Comparison of ENCODE assay signal across 11 cellular contexts in genomic region chr13:42875448-42876269, GRCh38.
DNase-seq lines count a peak whose midpoint lies in the region; ATAC-seq, FAIRE-seq and TF ChIP-seq lines count a peak whose summit lies in the region.
"Had no signal": no experiment of that assay in that cellular context is flagged by ENCODE, and none has a peak within 500 bp of the region (broad histone marks: within the 10 kb centered on the region; RNA-seq: fewer than 3 reads in every experiment).

No MANE protein-coding gene starts in this region.

- H3K36me3 ChIP-seq in HEK293 (ENCODE audit: control insufficient read depth in 2 of 2, insufficient read depth in 1 of 2, low read length in 2 of 2) (no peaks in the 10 kb centered on the region), SJCRH30 (no peaks in the 10 kb centered on the region)
- H3K36me3 ChIP-seq: stomach had no signal

- POLR2A ChIA-PET in HEK293 (lab: Yijun Ruan, JAX) = interaction anchor here (0.6 kb wide), 1 partner anchor 563 kb away, joined by 7 read pairs; no protein-coding TSS in a partner anchor

- DNase-seq in SJCRH30 (peak; percentile 30 to 52), left kidney (ENCODE audit: low read depth, low spot score) (peak; percentile 69), frontal cortex (ENCODE audit: low spot score in 2 of 2) (no peak), NCI-H446 (lab: John Stamatoyannopoulos, UW) (no peak), NCI-H187 treated with DMSO at 0.1 percent for 48 hours (lab: John Stamatoyannopoulos, UW) (no peak)
- DNase-seq in stimulated activated CD4-positive, alpha-beta T cell treated with anti-CD3 and anti-CD28 coated beads, Interleukin-4, amount 100 ng/mL, for 24 hours = no peak
- DNase-seq: activated naive CD8-positive, alpha-beta T cell treated with anti-CD3 and anti-CD28 coated beads, Interleukin-2, amount 10 ng/mL, durations not matched to agents 7 days and 5 days; NCI-H524; stomach had no signal

- TF ChIP-seq POLR2A in GM18505 (IDR thresholded peaks at IDR 0.05; ENCODE audit: borderline replicate concordance, extremely low read depth, insufficient read depth, insufficient read length) = no peak

- H3K9me3 ChIP-seq in HEK293 (ENCODE audit: control insufficient read depth, insufficient read depth, low read depth, low read length) = no peaks in the 10 kb centered on the region
- no peaks in the 10 kb centered on the region for H3K9me3 ChIP-seq in SJCRH30 (replicated peaks)
- H3K9me3 ChIP-seq: stomach had no signal

- H3K4me3 ChIP-seq in HEK293 (ENCODE audit: low read depth, low read length) = no peak overlapping the region
- H3K4me3 ChIP-seq in SJCRH30 = peak overlapping the region; percentile 26
- H3K4me3 ChIP-seq: stomach had no signal

- H3K4me1 ChIP-seq in HEK293 (ENCODE audit: control insufficient read depth, insufficient read depth, low read length) (peaks cover 4% of the 10 kb centered on the region), SJCRH30 (no peaks in the 10 kb centered on the region)

- ATAC-seq in GM18505 (IDR thresholded peaks at IDR 0.05; ENCODE audit: unreplicated experiment) = peak; percentile 44

- H3K27ac ChIP-seq in HEK293 (ENCODE audit: extremely low read depth, low read depth, low read length) (no peak overlapping the region), SJCRH30 (no peak overlapping the region)
- H3K27ac ChIP-seq: stomach had no signal

- CTCF ChIA-PET in HEK293 (lab: Yijun Ruan, JAX) = interaction anchor here (0.6 kb wide), 3 partner anchors 258 to 673 kb away, joined by 3 read pairs; no protein-coding TSS in a partner anchor

- no peak for TF ChIP-seq CTCF in HEK293 (tag by site-specific recombination; IDR thresholded peaks at IDR 0.05)

- H3K27me3 ChIP-seq in SJCRH30 = no peaks in the 10 kb centered on the region
- H3K27me3 ChIP-seq: stomach had no signal

- FAIRE-seq in frontal cortex (lab: Jason Lieb, UNC) = no peak

TF ChIP-seq in HEK293, 187 proteins besides CTCF, POLR2A, EP300 and RAD21:
- no peak for TF ChIP-seq ZNF16 (tag by site-specific recombination; IDR thresholded peaks at IDR 0.05; ENCODE audit: low read depth)
- TF ChIP-seq SCRT1 (tag by site-specific recombination; IDR thresholded peaks at IDR 0.05; ENCODE audit: borderline replicate concordance) = peak; percentile 77; the same call in 1 of the 2 replicates
- peak; percentile 85 for TF ChIP-seq SCRT2 (tag by site-specific recombination; IDR thresholded peaks at IDR 0.05)

Comparison
In these comparisons a context has a peak if more than half of its experiments do, and no peak if none do; other contexts are left out.
1. DNase-seq: peak in SJCRH30 (2 of 2) and left kidney (single experiment); none in stimulated activated CD4-positive, alpha-beta T cell treated with anti-CD3 and anti-CD28 coated beads, Interleukin-4, amount 100 ng/mL, for 24 hours (single experiment), frontal cortex (0 of 2), NCI-H446 (0 of 2) and NCI-H187 treated with DMSO at 0.1 percent for 48 hours (single experiment).